8 cellular contexts compared by ENCODE assay signal in the genomic region with DNA sequence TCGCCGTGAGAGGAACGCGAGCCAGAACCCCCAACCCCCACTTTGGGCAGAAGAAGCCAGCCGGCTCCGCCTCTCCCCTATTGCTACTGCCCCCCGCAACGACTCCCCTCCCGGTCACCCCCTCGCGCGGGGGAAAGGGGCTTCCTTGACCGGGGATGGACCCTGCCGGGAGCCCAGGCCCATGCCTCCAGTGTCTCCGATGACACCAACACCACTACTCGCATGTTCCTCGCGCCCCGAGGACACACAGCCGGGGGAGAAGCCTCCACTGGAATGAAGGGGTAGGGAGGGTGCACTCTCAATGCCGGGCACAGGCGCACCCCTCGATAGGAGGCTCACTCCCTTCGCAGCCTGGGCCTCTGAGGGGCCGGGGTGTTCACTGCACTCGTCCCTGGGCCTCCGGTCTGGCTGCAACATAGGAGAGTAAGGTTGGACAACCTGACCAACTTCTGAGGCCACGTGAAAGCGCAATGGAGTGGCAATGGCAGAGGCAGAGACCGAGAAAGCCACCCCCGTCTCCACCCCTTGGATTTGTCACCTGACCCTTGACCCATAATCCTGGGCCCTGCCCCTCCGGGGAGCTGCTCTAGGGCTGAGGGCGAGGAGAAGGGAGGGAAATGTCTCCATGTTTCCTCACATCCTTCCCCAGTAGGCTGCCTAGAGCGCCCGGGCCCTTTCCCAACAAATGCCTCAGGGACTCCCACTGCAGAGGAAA. TPM values are rescaled to one million over a fixed set of nuclear protein-coding genes. Genes with fewer than 3 reads are reported as not detected.
DNase-seq lines count a peak whose midpoint lies in the region; ATAC-seq and TF ChIP-seq lines count a peak whose summit lies in the region.

No MANE protein-coding gene starts in this region.

- H3K9me3 ChIP-seq in mucosa of descending colon, result no peaks in the 10 kb centered on the region
- no peaks in the 10 kb centered on the region for H3K9me3 ChIP-seq in aorta (ENCODE audit: control insufficient read depth, low read length)

- H3K4me3 ChIP-seq in coronary artery (peak overlapping the region; percentile 82), mucosa of descending colon (no peak overlapping the region), aorta (ENCODE audit: low read length in 2 of 2) (peak overlapping the region in 1 of 2 donors; percentile 19)

- intact Hi-C loops in mucosa of descending colon (cut with DNase I, micrococcal nuclease) (loop anchor here (5.0 to 10.0 kb wide), 3 partner anchors 43 to 186 kb away; no protein-coding TSS in a partner anchor), aorta (cut with DNase I) (loop anchor here (2.0 to 10.0 kb wide), 5 partner anchors 32 to 256 kb away; no protein-coding TSS in a partner anchor)

- TF ChIP-seq CTCF in coronary artery (IDR thresholded peaks at IDR 0.05) (no peak), mucosa of descending colon (IDR thresholded peaks at IDR 0.05) (no peak)

- H3K27ac ChIP-seq in coronary artery (peak overlapping the region; percentile 2 to 82), aorta (ENCODE audit: low read depth in 1 of 2, low read length in 2 of 2) (no peak overlapping the region)

- H3K4me1 ChIP-seq in mucosa of descending colon (ENCODE audit: low read depth), result peaks cover 29% of the 10 kb centered on the region
- no peaks in the 10 kb centered on the region for H3K4me1 ChIP-seq in aorta (ENCODE audit: control insufficient read depth in 1 of 2, insufficient read depth in 2 of 2, low read length in 2 of 2)

- peak; percentile 30 for DNase-seq in stimulated activated CD4-positive, alpha-beta T cell treated with anti-CD3 and anti-CD28 coated beads, Interleukin-15, amount 100 ng/mL, for 24 hours
- no peak for DNase-seq in stimulated activated CD4-positive, alpha-beta T cell treated with anti-CD3 and anti-CD28 coated beads, Interleukin-12 subunit alpha, Interleukin-12 subunit beta, amount 100 ng/mL, for 4 hours
- DNase-seq in coronary artery (ENCODE audit: low spot score) (no peak), mucosa of descending colon (peak in 2 of 3 donors; percentile 54 to 67), aorta (peak; percentile 59 to 81), NCI-H1048 (lab: John Stamatoyannopoulos, UW) (no peak)
- no peak for DNase-seq in activated CD4-positive, CD25-positive, alpha-beta regulatory T cell (lab: John Stamatoyannopoulos, UW)

- ATAC-seq in mucosa of descending colon (peak; percentile 70), aorta (ENCODE audit: low FRiP score) (peak; percentile 15), HG02840 (IDR thresholded peaks at IDR 0.05; ENCODE audit: low FRiP score, unreplicated experiment) (no peak)

- WGBS in aorta, 2 donors, result 24 to 25% methylated on average over 30 to 35 of the region's 35 CpGs

- no peaks in the 10 kb centered on the region for H3K27me3 ChIP-seq in aorta (ENCODE audit: control insufficient read depth in 1 of 2, insufficient read depth in 2 of 2, low read length in 1 of 2)

- H3K36me3 ChIP-seq in mucosa of descending colon (ENCODE audit: low read depth) (no peaks in the 10 kb centered on the region), aorta (ENCODE audit: control insufficient read depth in 1 of 2, insufficient read depth in 2 of 2, low read length in 1 of 2) (no peaks in the 10 kb centered on the region)

RNA-seq across cellular contexts. Expression of a gene that starts 1.0 kb away (rescaled TPM):
- total RNA-seq in mucosa of descending colon, result 10 to 100 TPM in 1 of 3 donors, 1 to 10 TPM in 2; 1.5 to 14.5 (median 7.7) TPM
- 1 to 10 TPM; 4.2 to 9.9 TPM for total RNA-seq in aorta
- polyA plus RNA-seq in aorta, result 1 to 10 TPM in 1 of 2 donors, under 1 TPM in 1; 0.10 to 1.4 TPM

RNA-seq across cellular contexts. Expression of a gene that starts 21.4 kb away (rescaled TPM):
- total RNA-seq in mucosa of descending colon (10 to 100 TPM; 29.4 to 47.2 (median 39.4) TPM), aorta (1 to 10 TPM; 6.0 to 9.8 TPM)
- polyA plus RNA-seq in aorta, result 10 to 100 TPM; 16.2 to 17.3 TPM

RNA-seq across cellular contexts. Expression of a gene that starts 29.8 kb away (rescaled TPM):
- 10 to 100 TPM; 64.4 to 67.1 (median 64.7) TPM for total RNA-seq in mucosa of descending colon
- 10 to 100 TPM; 56.7 to 61.4 TPM for total RNA-seq in aorta
- 100 to 1,000 TPM; 106 to 111 TPM for polyA plus RNA-seq in aorta

RNA-seq across cellular contexts. Expression of a gene that starts 38.3 kb away (rescaled TPM):
- total RNA-seq in mucosa of descending colon (not detected), aorta (not detected)
- not detected for polyA plus RNA-seq in aorta

RNA-seq across cellular contexts. Expression of a gene that starts 47.1 kb away (rescaled TPM):
- 10 to 100 TPM; 48.1 to 59.8 (median 49.6) TPM for total RNA-seq in mucosa of descending colon
- total RNA-seq in aorta, result 10 to 100 TPM; 31.8 to 42.9 TPM
- polyA plus RNA-seq in aorta, result 10 to 100 TPM; 26.3 to 48.1 TPM

Comparison
In these comparisons a context has a peak if more than half of its experiments do, and no peak if none do; other contexts are left out.
1. DNase-seq: peak in stimulated activated CD4-positive, alpha-beta T cell treated with anti-CD3 and anti-CD28 coated beads, Interleukin-15, amount 100 ng/mL, for 24 hours (single experiment), mucosa of descending colon (2 of 3) and aorta (2 of 2); none in stimulated activated CD4-positive, alpha-beta T cell treated with anti-CD3 and anti-CD28 coated beads, Interleukin-12 subunit alpha, Interleukin-12 subunit beta, amount 100 ng/mL, for 4 hours (single experiment), coronary artery (single experiment), activated CD4-positive, CD25-positive, alpha-beta regulatory T cell (0 of 4) and NCI-H1048 (single experiment).
2. H3K27ac ChIP-seq: peak in coronary artery (2 of 2); none in aorta (0 of 2).